ENCODE assay signal across 1 cellular context in genomic region chr6:105402090-105402980, GRCh38.
TF ChIP-seq lines count a peak whose summit lies in the region.

No MANE protein-coding gene starts in this region.

TF ChIP-seq in GM12878, 131 proteins besides CTCF, POLR2A, EP300 and RAD21 (continued from another document):
- TF ChIP-seq ATF2 (IDR thresholded peaks at IDR 0.05; ENCODE audit: low read length) (peak; percentile 27; the same call in 1 of the 2 replicates), SMAD5 (IDR thresholded peaks at IDR 0.05; ENCODE audit: low read depth) (no peak), POLR2AphosphoS5 (IDR thresholded peaks at IDR 0.05; ENCODE audit: low read length) (no peak), CHD4 (IDR thresholded peaks at IDR 0.05) (no peak), CBFB (IDR thresholded peaks at IDR 0.05; ENCODE audit: low read depth) (no peak), CBX5 (IDR thresholded peaks at IDR 0.05; ENCODE audit: low read depth) (no peak), PAX5 (IDR thresholded peaks at IDR 0.05; ENCODE audit: borderline replicate concordance, low read depth, low read length) (no peak), WRNIP1 (IDR thresholded peaks at IDR 0.05; ENCODE audit: borderline replicate concordance, low read depth, low read length) (no peak), RUNX3 (IDR thresholded peaks at IDR 0.05; ENCODE audit: low read length) (peak; percentile 8; the same call in 1 of the 2 replicates), IKZF2 (IDR thresholded peaks at IDR 0.05) (no peak), GABPA (IDR thresholded peaks at IDR 0.05; ENCODE audit: low read depth) (no peak), ESRRA (IDR thresholded peaks at IDR 0.05; ENCODE audit: low read length) (no peak), STAT1 (conservative IDR thresholded peaks at IDR 0.05) (no peak), MTA2 (IDR thresholded peaks at IDR 0.05; ENCODE audit: low read depth) (no peak), ZNF592 (IDR thresholded peaks at IDR 0.05) (no peak), MYC (IDR thresholded peaks at IDR 0.05; ENCODE audit: insufficient read depth, insufficient read length, insufficient replicate concordance, low read length, severe bottlenecking) (peak; percentile 15), NR2C1 (IDR thresholded peaks at IDR 0.05) (no peak), SP1 (IDR thresholded peaks at IDR 0.05; ENCODE audit: low read depth, low read length) (no peak), NBN (IDR thresholded peaks at IDR 0.05) (peak; percentile 74; the same call in 1 of the 2 replicates), BCLAF1 (IDR thresholded peaks at IDR 0.05) (no peak), ZNF622 (IDR thresholded peaks at IDR 0.05) (no peak), NR2C2 (IDR thresholded peaks at IDR 0.05; ENCODE audit: borderline replicate concordance, control insufficient read depth, insufficient read length, low read depth) (no peak), PAX8 (IDR thresholded peaks at IDR 0.05) (no peak), IRF4 (IDR thresholded peaks at IDR 0.05; ENCODE audit: low read depth, low read length) (no peak), MAX (IDR thresholded peaks at IDR 0.05; ENCODE audit: low read depth, low read length) (no peak; the same call in 1 of the 2 replicates), NR2F1 (conservative IDR thresholded peaks at IDR 0.05) (peak; percentile 62), E4F1 (IDR thresholded peaks at IDR 0.05; ENCODE audit: borderline replicate concordance, partially characterized antibody) (no peak), HDAC2 (IDR thresholded peaks at IDR 0.05) (no peak), NFIC (IDR thresholded peaks at IDR 0.05; ENCODE audit: low read depth, low read length) (no peak), HDAC6 (IDR thresholded peaks at IDR 0.05; ENCODE audit: unreplicated experiment) (no peak)
